Comparison of ENCODE assay signal across 9 cellular contexts in genomic region chr4:30717208-30718020, GRCh38. TPM values are rescaled to one million over a fixed set of nuclear protein-coding genes. Genes with fewer than 3 reads are reported as not detected.
A peak's percentile ranks its signal among the peaks of the same experiment; 100 is the strongest.
DNase-seq lines count a peak whose midpoint lies in the region; ATAC-seq, FAIRE-seq and TF ChIP-seq lines count a peak whose summit lies in the region.
"Had no signal": no experiment of that assay in that cellular context is flagged by ENCODE, and none has a peak within 500 bp of the region (broad histone marks: within the 10 kb centered on the region; RNA-seq: fewer than 3 reads in every experiment).

No MANE protein-coding gene starts in this region.

- no peaks in the 10 kb centered on the region for H3K79me2 ChIP-seq in neural progenitor cell (ENCODE audit: low read depth)

- peak overlapping the region; percentile 78 for H3K27ac ChIP-seq in neural progenitor cell

- TF ChIP-seq CTCF in neural progenitor cell (IDR thresholded peaks at IDR 0.05): no peak

- no peaks in the 10 kb centered on the region for H4K20me1 ChIP-seq in neural progenitor cell (ENCODE audit: low read depth)

- H3F3A ChIP-seq in neural progenitor cell (ENCODE audit: low read depth): peaks cover 49% of the 10 kb centered on the region

- DNase-seq in activated CD8-positive, alpha-beta memory T cell treated with anti-CD3 and anti-CD28 coated beads, Interleukin-2, amount 10 ng/mL, durations not matched to agents 7 days and 5 days: no peak
- DNase-seq in activated CD8-positive, alpha-beta memory T cell treated with anti-CD3 and anti-CD28 coated beads, Interleukin-2, amount 50 U/mL, for 4 hours: no peak
- DNase-seq in LHCN-M2 (ENCODE audit: low read depth) (peak; percentile 71), glomerular visceral epithelial cell (ENCODE audit: extremely low spot score) (peak; percentile 73), neural progenitor cell (ENCODE audit: low spot score) (peak; percentile 85), GM12891 (ENCODE audit: insufficient read length, low spot score) (no peak), NCI-H187 (lab: John Stamatoyannopoulos, UW) (no peak)
- DNase-seq in activated T-cell treated with anti-CD3 and anti-CD28 coated beads, Interleukin-2, amount 50 U/mL, for 72 hours: no peak

- H3K4me1 ChIP-seq in neural progenitor cell: peaks cover 6% of the 10 kb centered on the region

- H3K4me1 Mint-ChIP-seq in activated CD8-positive, alpha-beta memory T cell treated with anti-CD3 and anti-CD28 coated beads, Interleukin-2, amount 10 ng/mL, durations not matched to agents 7 days and 5 days: peaks cover 25% of the 10 kb centered on the region
- peaks cover 38% of the 10 kb centered on the region for H3K4me1 Mint-ChIP-seq in activated T-cell treated with anti-CD3 and anti-CD28 coated beads, Interleukin-2, amount 50 U/mL, for 72 hours (ENCODE audit: low read depth)
- peaks cover 8% of the 10 kb centered on the region for H3K4me1 Mint-ChIP-seq in neural progenitor cell

- peak overlapping the region; percentile 65 for H3K27ac Mint-ChIP-seq in activated CD8-positive, alpha-beta memory T cell treated with anti-CD3 and anti-CD28 coated beads, Interleukin-2, amount 10 ng/mL, durations not matched to agents 7 days and 5 days
- H3K27ac Mint-ChIP-seq in activated T-cell treated with anti-CD3 and anti-CD28 coated beads, Interleukin-2, amount 50 U/mL, for 72 hours: no peak overlapping the region
- H3K27ac Mint-ChIP-seq in neural progenitor cell: peak overlapping the region; percentile 89

- FAIRE-seq in GM12891 (lab: Jason Lieb, UNC): no peak
- FAIRE-seq: colon had no signal

- CTCF ChIA-PET in activated CD8-positive, alpha-beta memory T cell treated with anti-CD3 and anti-CD28 coated beads, Interleukin-2, amount 10 ng/mL, durations not matched to agents 7 days and 5 days (lab: Charles Lee): no interaction called here

- no peak for TF ChIP-seq POLR2A in GM12891 (IDR thresholded peaks at IDR 0.05; ENCODE audit: low read depth, low read length)

- no peaks in the 10 kb centered on the region for H3K9me3 ChIP-seq in neural progenitor cell (ENCODE audit: low read depth)

- H3K4me3 Mint-ChIP-seq in activated CD8-positive, alpha-beta memory T cell treated with anti-CD3 and anti-CD28 coated beads, Interleukin-2, amount 10 ng/mL, durations not matched to agents 7 days and 5 days: peak overlapping the region; percentile 40
- peak overlapping the region; percentile 79 to 81 for H3K4me3 Mint-ChIP-seq in activated T-cell treated with anti-CD3 and anti-CD28 coated beads, Interleukin-2, amount 50 U/mL, for 72 hours
- H3K4me3 Mint-ChIP-seq in neural progenitor cell: peak overlapping the region; percentile 100

- no peak overlapping the region for H3K9ac ChIP-seq in neural progenitor cell

- peaks cover 27% of the 10 kb centered on the region for H3K27me3 ChIP-seq in neural progenitor cell

- no peaks in the 10 kb centered on the region for H3K9me3 Mint-ChIP-seq in activated CD8-positive, alpha-beta memory T cell treated with anti-CD3 and anti-CD28 coated beads, Interleukin-2, amount 10 ng/mL, durations not matched to agents 7 days and 5 days (ENCODE audit: low read depth)
- H3K9me3 Mint-ChIP-seq in activated T-cell treated with anti-CD3 and anti-CD28 coated beads, Interleukin-2, amount 50 U/mL, for 72 hours: no peaks in the 10 kb centered on the region
- H3K9me3 Mint-ChIP-seq in neural progenitor cell: peaks cover 4% of the 10 kb centered on the region

- H3K27me3 Mint-ChIP-seq in activated CD8-positive, alpha-beta memory T cell treated with anti-CD3 and anti-CD28 coated beads, Interleukin-2, amount 10 ng/mL, durations not matched to agents 7 days and 5 days: peaks cover 54% of the 10 kb centered on the region
- peaks cover 46% of the 10 kb centered on the region for H3K27me3 Mint-ChIP-seq in activated T-cell treated with anti-CD3 and anti-CD28 coated beads, Interleukin-2, amount 50 U/mL, for 72 hours (ENCODE audit: low read depth)
- H3K27me3 Mint-ChIP-seq in neural progenitor cell (ENCODE audit: insufficient read depth, low read depth): peaks cover 7% of the 10 kb centered on the region

- ATAC-seq in activated CD8-positive, alpha-beta memory T cell treated with anti-CD3 and anti-CD28 coated beads, Interleukin-2, amount 10 ng/mL, durations not matched to agents 7 days and 5 days: peak; percentile 30
- peak; percentile 54 to 61 for ATAC-seq in activated T-cell treated with anti-CD3 and anti-CD28 coated beads, Interleukin-2, amount 50 U/mL, for 72 hours (replicated peaks in 1 of 2)

- H3K4me2 ChIP-seq in neural progenitor cell: peak overlapping the region; percentile 90

- H3K36me3 ChIP-seq in neural progenitor cell: no peaks in the 10 kb centered on the region

- peak overlapping the region; percentile 73 for H3K4me3 ChIP-seq in neural progenitor cell

- H2AFZ ChIP-seq in neural progenitor cell (replicated peaks): peak overlapping the region; percentile 92

- H3K36me3 Mint-ChIP-seq in activated CD8-positive, alpha-beta memory T cell treated with anti-CD3 and anti-CD28 coated beads, Interleukin-2, amount 10 ng/mL, durations not matched to agents 7 days and 5 days: peaks cover 6% of the 10 kb centered on the region
- H3K36me3 Mint-ChIP-seq in activated T-cell treated with anti-CD3 and anti-CD28 coated beads, Interleukin-2, amount 50 U/mL, for 72 hours (ENCODE audit: insufficient read depth in 2 of 2): peaks cover 0 to 6% of the 10 kb centered on the region in 2 donors
- H3K36me3 Mint-ChIP-seq in neural progenitor cell: no peaks in the 10 kb centered on the region

TF ChIP-seq in GM12891, 5 proteins besides CTCF, POLR2A, EP300 and RAD21:
- TF ChIP-seq POU2F2 (IDR thresholded peaks at IDR 0.05; ENCODE audit: low read depth, low read length) (no peak), TAF1 (IDR thresholded peaks at IDR 0.05; ENCODE audit: low read depth, low read length) (no peak), POLR2AphosphoS5 (IDR thresholded peaks at IDR 0.05; ENCODE audit: low read depth, low read length) (no peak), PAX5 (IDR thresholded peaks at IDR 0.05; ENCODE audit: insufficient read depth, low read length, severe bottlenecking) (no peak), SPI1 (IDR thresholded peaks at IDR 0.05; ENCODE audit: low read depth, low read length) (no peak)

RNA-seq across cellular contexts. Expression of gene PCDH7, which starts 2.8 kb away (rescaled TPM):
- not detected for total RNA-seq in activated CD8-positive, alpha-beta memory T cell treated with anti-CD3 and anti-CD28 coated beads, Interleukin-2, amount 10 ng/mL, durations not matched to agents 7 days and 5 days
- 28.5 and 35.9 TPM in 2 replicates for total RNA-seq in LHCN-M2 (2014; rRNA removed)
- 7.5 TPM for polyA plus RNA-seq in LHCN-M2 (2012)
- not detected for total RNA-seq in activated T-cell treated with anti-CD3 and anti-CD28 coated beads, Interleukin-2, amount 50 U/mL, for 72 hours
- total RNA-seq in neural progenitor cell (ENCODE audit: low replicate concordance): 7.9 and 8.1 TPM in 2 replicates
- not detected for polyA plus RNA-seq in GM12891 (2012; ENCODE audit: low read depth, missing spikeins)

Comparison
In these comparisons a context has a peak if more than half of its experiments do, and no peak if none do; other contexts are left out.
1. DNase-seq: peak in LHCN-M2 (single experiment), glomerular visceral epithelial cell (single experiment) and neural progenitor cell (single experiment); none in activated CD8-positive, alpha-beta memory T cell treated with anti-CD3 and anti-CD28 coated beads, Interleukin-2, amount 10 ng/mL, durations not matched to agents 7 days and 5 days (single experiment), activated CD8-positive, alpha-beta memory T cell treated with anti-CD3 and anti-CD28 coated beads, Interleukin-2, amount 50 U/mL, for 4 hours (single experiment), activated T-cell treated with anti-CD3 and anti-CD28 coated beads, Interleukin-2, amount 50 U/mL, for 72 hours (0 of 2), GM12891 (single experiment) and NCI-H187 (0 of 2).
2. H3K4me3 Mint-ChIP-seq: peak in every context shown above with its lines; median percentile 100 in neural progenitor cell; 80 in activated T-cell treated with anti-CD3 and anti-CD28 coated beads, Interleukin-2, amount 50 U/mL, for 72 hours; 40 in activated CD8-positive, alpha-beta memory T cell treated with anti-CD3 and anti-CD28 coated beads, Interleukin-2, amount 10 ng/mL, durations not matched to agents 7 days and 5 days.